ENCODE assay signal across 24 cellular contexts in genomic region chr3:138032567-138032966, GRCh38. TPM values are rescaled to one million over a fixed set of nuclear protein-coding genes. Genes with fewer than 3 reads are reported as not detected.
DNase-seq lines count a peak whose midpoint lies in the region; ATAC-seq lines count a peak whose summit lies in the region.
"Had no signal": no experiment of that assay in that cellular context is flagged by ENCODE, and none has a peak within 500 bp of the region (broad histone marks: within the 10 kb centered on the region; RNA-seq: fewer than 3 reads in every experiment).

No MANE protein-coding gene starts in this region.

- no peak for DNase-seq in anterior cingulate cortex (lab: John Stamatoyannopoulos, UW)
- DNase-seq in NCI-H2171 treated with DMSO at 0.1 percent for 48 hours (lab: John Stamatoyannopoulos, UW) = no peak
- DNase-seq in AG20443 (ENCODE audit: low spot score) = no peak
- DNase-seq in G401 (ENCODE audit: low spot score) = no peak
- DNase-seq: activated CD4-positive, alpha-beta T cell treated with anti-CD3 and anti-CD28 coated beads, Interleukin-2, amount 10 ng/mL, durations not matched to agents 24 days and 14 days; GM23248; Kasumi-1; mammary epithelial cell; NCI-H1092; NCI-H1930; NK-92 treated with Interleukin-12 subunit alpha and Interleukin-12 subunit beta, amount 100 ng/mL, for 24 hours; psoas muscle had no signal

- in situ Hi-C loops in G401 (cut with HindIII; ENCODE audit: low sequenced_read_pairs) = no loop called here

- ATAC-seq in GM18520 (IDR thresholded peaks at IDR 0.05; ENCODE audit: unreplicated experiment) (peak; percentile 37), GM19397 (IDR thresholded peaks at IDR 0.05; ENCODE audit: unreplicated experiment) (peak; percentile 52), HG02588 (IDR thresholded peaks at IDR 0.05; ENCODE audit: unreplicated experiment) (peak; percentile 47), HG03108 (IDR thresholded peaks at IDR 0.05; ENCODE audit: unreplicated experiment) (peak; percentile 49)
- ATAC-seq: activated naive CD4-positive, alpha-beta T cell treated with anti-CD3 and anti-CD28 coated beads, Interleukin-2, amount 50 U/mL, for 72 hours; psoas muscle; stimulated activated effector memory CD8-positive, alpha-beta T cell treated with anti-CD3 and anti-CD28 coated beads, Interleukin-12 subunit alpha, Interleukin-12 subunit beta, amount 100 ng/mL, for 72 hours had no signal

RNA-seq across cellular contexts. Expression of gene CLDN18, which starts 22.6 kb away (rescaled TPM):
- total RNA-seq in G401 (2014; rRNA removed; shearing (Covaris generic)) = not detected in 2 replicates
- total RNA-seq: A673; activated CD4-positive, alpha-beta T cell treated with anti-CD3 and anti-CD28 coated beads, Interleukin-2, amount 10 ng/mL, durations not matched to agents 24 days and 14 days; activated naive CD4-positive, alpha-beta T cell treated with anti-CD3 and anti-CD28 coated beads, Interleukin-2, amount 50 U/mL, for 72 hours; activated T-helper 1 cell treated with anti-CD3 and anti-CD28 coated beads, Interleukin-12 subunit alpha, Interleukin-12 subunit beta, Interleukin-2, Interleukin-4 antibody, amounts not matched to agents 30 ng/mL and 10 ng/mL and 1 ng/mL, durations not matched to agents 14 hours and 24 hours and 36 hours; dermis microvascular lymphatic vessel endothelial cell; GM23248; mammary epithelial cell; NCI-H460; psoas muscle; SK-MEL-5; urinary bladder had no signal
